Comparison of ENCODE assay signal across 8 cellular contexts in the genomic region with DNA sequence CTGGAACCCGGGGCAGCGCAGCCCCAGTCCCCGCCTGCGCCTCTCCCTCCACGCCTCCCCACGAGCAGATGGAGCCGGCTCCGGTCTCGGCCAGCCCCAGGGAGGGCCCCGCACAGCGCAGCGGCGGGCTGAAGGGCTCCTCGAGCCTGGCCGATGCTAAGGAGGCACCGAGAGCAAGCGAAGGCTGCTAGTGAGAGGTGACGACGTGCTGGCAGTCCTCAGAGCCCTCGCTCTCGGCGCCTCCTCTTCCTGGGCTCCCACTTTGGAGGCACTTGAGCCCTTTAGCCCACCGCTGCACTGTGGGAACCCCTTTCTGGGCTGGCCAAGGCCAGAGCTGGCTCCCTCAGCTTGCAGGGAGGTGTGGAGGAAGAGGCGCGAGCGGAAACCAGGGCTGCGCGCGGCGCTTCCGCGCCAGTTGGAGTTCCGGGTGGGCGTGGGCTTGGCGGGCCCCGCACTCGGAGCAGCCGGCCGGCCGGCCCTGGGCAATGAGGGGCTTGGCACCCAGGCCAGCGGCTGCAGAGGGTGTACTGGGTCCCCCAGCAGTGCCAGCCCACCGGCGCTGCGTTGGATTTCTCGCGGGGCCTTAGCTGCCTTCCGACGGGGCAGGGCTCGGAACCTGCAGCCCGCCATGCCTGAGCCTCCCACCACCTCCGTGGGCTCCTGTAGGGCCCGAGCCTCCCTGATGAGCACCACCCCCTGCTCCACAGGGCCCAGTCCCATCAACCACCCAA. TPM values are rescaled to one million over a fixed set of nuclear protein-coding genes. Genes with fewer than 3 reads are reported as not detected.
A peak's percentile ranks its signal among the peaks of the same experiment; 100 is the strongest.
DNase-seq lines count a peak whose midpoint lies in the region; ATAC-seq and TF ChIP-seq lines count a peak whose summit lies in the region.

No MANE protein-coding gene starts in this region.

- peak overlapping the region; percentile 97 for H3K27ac ChIP-seq in KOPT-K1 (ENCODE audit: low read depth, low read length, poor library complexity, severe bottlenecking)
- no peak overlapping the region for H3K27ac ChIP-seq in trophoblast cell (ENCODE audit: low read depth, low read length)

- H3K4me1 ChIP-seq in trophoblast cell (ENCODE audit: control insufficient read depth in 1 of 2, insufficient read depth in 2 of 2, low read length in 2 of 2): peaks cover 0 to 8% of the 10 kb centered on the region in 2 experiments

- no peak overlapping the region for H3K18ac ChIP-seq in trophoblast cell (ENCODE audit: low read length)

- H3K79me1 ChIP-seq in trophoblast cell (ENCODE audit: low read length): peaks cover 11% of the 10 kb centered on the region

- ATAC-seq in GM21619 (IDR thresholded peaks at IDR 0.05; ENCODE audit: unreplicated experiment) (no peak), GM21528 (IDR thresholded peaks at IDR 0.05; ENCODE audit: low FRiP score, unreplicated experiment) (no peak), omental fat pad (ENCODE audit: low FRiP score) (no peak)

- TF ChIP-seq CTCF in omental fat pad (IDR thresholded peaks at IDR 0.05): no peak

- H3K4ac ChIP-seq in trophoblast cell (ENCODE audit: low read depth, low read length): no peak overlapping the region

- H3K4me2 ChIP-seq in trophoblast cell (ENCODE audit: low read length): no peak overlapping the region

- H4K91ac ChIP-seq in trophoblast cell (ENCODE audit: low read depth, low read length): no peak overlapping the region

- H3K23ac ChIP-seq in trophoblast cell (ENCODE audit: low read length): no peak overlapping the region

- H4K8ac ChIP-seq in trophoblast cell (ENCODE audit: low read depth, low read length): peak overlapping the region; percentile 42

- DNase-seq in GF-D8 (lab: John Stamatoyannopoulos, UW): peak; percentile 47
- DNase-seq in activated CD8-positive, alpha-beta memory T cell treated with anti-CD3 and anti-CD28 coated beads, Interleukin-2, amount 50 U/mL, for 4 hours: peak; percentile 63
- peak; percentile 74 to 76 for DNase-seq in erythroblast (lab: John Stamatoyannopoulos, UW)
- peak in 1 of 2 donors; percentile 14 for DNase-seq in trophoblast cell
- no peak for DNase-seq in omental fat pad (ENCODE audit: low spot score)

- H2BK5ac ChIP-seq in trophoblast cell (ENCODE audit: low read depth, low read length, poor library complexity): no peak overlapping the region

- no peak overlapping the region for H4K12ac ChIP-seq in trophoblast cell (ENCODE audit: low read depth, low read length)

- peaks cover 2% of the 10 kb centered on the region for H3K79me2 ChIP-seq in trophoblast cell (ENCODE audit: control insufficient read depth, insufficient read depth, low read length, poor library complexity)

- H3K14ac ChIP-seq in trophoblast cell (ENCODE audit: low read length): no peak overlapping the region

- H2AFZ ChIP-seq in trophoblast cell (ENCODE audit: insufficient read depth, low read length, poor library complexity): no peak overlapping the region

- H3K9ac ChIP-seq in trophoblast cell (ENCODE audit: low read length): no peak overlapping the region

- WGBS in trophoblast cell (ENCODE audit: extremely low coverage, insufficient coverage, insufficient read length): no CpG with 5 or more reads among the region's 52 CpGs

- peak overlapping the region; percentile 59 for H2AK5ac ChIP-seq in trophoblast cell (ENCODE audit: low read length)

- H3K9me3 ChIP-seq in KOPT-K1 (ENCODE audit: insufficient read depth, low read length, poor library complexity, severe bottlenecking) (peaks cover 18% of the 10 kb centered on the region), trophoblast cell (ENCODE audit: insufficient read depth, low read depth, low read length) (peaks cover 8% of the 10 kb centered on the region)

- H2BK12ac ChIP-seq in trophoblast cell (ENCODE audit: low read length): no peak overlapping the region

- no peaks in the 10 kb centered on the region for H3K27me3 ChIP-seq in trophoblast cell (ENCODE audit: insufficient read depth, low read length)

- H3K36me3 ChIP-seq in KOPT-K1 (ENCODE audit: insufficient read depth, low read length): 0 out of 2 replicates have a peak, but pooled peaks cover 6% of the 10 kb centered on the region
- H3K36me3 ChIP-seq in trophoblast cell (ENCODE audit: control insufficient read depth in 1 of 2, insufficient read depth in 2 of 2, low read length in 2 of 2): peaks cover 2 to 6% of the 10 kb centered on the region in 2 experiments

- TF ChIP-seq POLR2A in erythroblast (IDR thresholded peaks at IDR 0.05; ENCODE audit: low read length): peak; percentile 43

- H3K4me3 ChIP-seq in trophoblast cell (ENCODE audit: low read depth, low read length): no peak overlapping the region

- H2BK120ac ChIP-seq in trophoblast cell (ENCODE audit: insufficient read depth, low read length, poor library complexity): no peak overlapping the region

RNA-seq across cellular contexts. Expression of a gene that starts 2.5 kb away (rescaled TPM):
- polyA plus RNA-seq in trophoblast cell (2013): 200 and 206 TPM in 2 replicates
- total RNA-seq in omental fat pad: 100 to 1,000 TPM in 2 of 4 donors, 10 to 100 TPM in 2; 97.9 to 144 (median 116) TPM

RNA-seq across cellular contexts. Expression of a gene that starts 25.6 kb away (rescaled TPM):
- polyA plus RNA-seq in trophoblast cell (2013): 16.1 and 16.9 TPM in 2 replicates
- total RNA-seq in omental fat pad: 10 to 100 TPM; 10.7 to 36.5 (median 15.1) TPM

RNA-seq across cellular contexts. Expression of a gene that starts 26.0 kb away (rescaled TPM):
- polyA plus RNA-seq in trophoblast cell (2013): 3.5 and 4.0 TPM in 2 replicates
- not detected for total RNA-seq in omental fat pad

RNA-seq across cellular contexts. Expression of a gene that starts 27.2 kb away (rescaled TPM):
- 66.2 and 69.3 TPM in 2 replicates for polyA plus RNA-seq in trophoblast cell (2013)
- 100 to 1,000 TPM in 1 of 4 donors, 10 to 100 TPM in 3; 69.1 to 100 (median 73.7) TPM for total RNA-seq in omental fat pad
